Comparison of ENCODE assay signal across 12 cellular contexts in genomic region chr22:26168199-26168915, GRCh38. TPM values are rescaled to one million over a fixed set of nuclear protein-coding genes. Genes with fewer than 3 reads are reported as not detected.
DNase-seq lines count a peak whose midpoint lies in the region; ATAC-seq and TF ChIP-seq lines count a peak whose summit lies in the region.
"Had no signal": no experiment of that assay in that cellular context is flagged by ENCODE, and none has a peak within 500 bp of the region (broad histone marks: within the 10 kb centered on the region; RNA-seq: fewer than 3 reads in every experiment).

No MANE protein-coding gene starts in this region.

- no peak overlapping the region for H3K27ac ChIP-seq in lower lobe of right lung
- H3K27ac ChIP-seq: brain microvascular endothelial cell had no signal

- peaks cover 4% of the 10 kb centered on the region for H3K27me3 Mint-ChIP-seq in endothelial cell (ENCODE audit: unreplicated experiment)
- peaks cover 71% of the 10 kb centered on the region for H3K27me3 Mint-ChIP-seq in progenitor cell of endocrine pancreas

- intact Hi-C loops in lower lobe of right lung (cut with DNase I), result no loop called here

- H3K36me3 ChIP-seq in lower lobe of right lung, result no peaks in the 10 kb centered on the region
- H3K36me3 ChIP-seq: brain microvascular endothelial cell had no signal

- ATAC-seq in lower lobe of right lung (no peak), GM21360 (IDR thresholded peaks at IDR 0.05; ENCODE audit: unreplicated experiment) (no peak)
- ATAC-seq: sciatic nerve, T-cell had no signal

- peaks cover 67% of the 10 kb centered on the region for H3K27me3 ChIP-seq in lower lobe of right lung (ENCODE audit: low read depth)

- H3K36me3 Mint-ChIP-seq in endothelial cell (ENCODE audit: low read depth, unreplicated experiment) (no peaks in the 10 kb centered on the region), progenitor cell of endocrine pancreas (ENCODE audit: insufficient read depth) (no peaks in the 10 kb centered on the region)
- H3K36me3 Mint-ChIP-seq: T-cell had no signal

- TF ChIP-seq CTCF in endothelial cell (IDR thresholded peaks at IDR 0.05; ENCODE audit: unreplicated experiment) (no peak), progenitor cell of endocrine pancreas (IDR thresholded peaks at IDR 0.05; ENCODE audit: unreplicated experiment) (no peak), lower lobe of right lung (IDR thresholded peaks at IDR 0.05) (no peak)

- no peak overlapping the region for H3K4me3 ChIP-seq in lower lobe of right lung

- H3K4me3 Mint-ChIP-seq in endothelial cell (ENCODE audit: unreplicated experiment) (peak overlapping the region; percentile 88), progenitor cell of endocrine pancreas (ENCODE audit: low read depth) (peak overlapping the region; percentile 70)

- DNase-seq in NCI-H345 (lab: John Stamatoyannopoulos, UW), result peak; percentile 37
- no peak for DNase-seq in NCI-H345 treated with DMSO at 0.1 percent for 48 hours (lab: John Stamatoyannopoulos, UW; ENCODE audit: unreplicated experiment)
- peak; percentile 58 for DNase-seq in NCI-H526 treated with DMSO at 0.1 percent for 48 hours (lab: John Stamatoyannopoulos, UW)
- no peak for DNase-seq in endothelial cell (ENCODE audit: low spot score)
- DNase-seq in progenitor cell of endocrine pancreas (ENCODE audit: low spot score, unreplicated experiment), result no peak
- no peak for DNase-seq in lower lobe of right lung
- DNase-seq in SW480 (ENCODE audit: low spot score), result no peak
- DNase-seq: ACHN, brain microvascular endothelial cell, T-cell had no signal

- H3K9me3 Mint-ChIP-seq in endothelial cell (ENCODE audit: unreplicated experiment), result no peaks in the 10 kb centered on the region
- no peaks in the 10 kb centered on the region for H3K9me3 Mint-ChIP-seq in progenitor cell of endocrine pancreas (ENCODE audit: low read depth)
- H3K9me3 Mint-ChIP-seq: T-cell had no signal

- H3K4me1 Mint-ChIP-seq in endothelial cell (ENCODE audit: unreplicated experiment), result peaks cover 11% of the 10 kb centered on the region
- H3K4me1 Mint-ChIP-seq in progenitor cell of endocrine pancreas (ENCODE audit: low read depth), result peaks cover 13% of the 10 kb centered on the region

- H3K9me3 ChIP-seq in lower lobe of right lung, result no peaks in the 10 kb centered on the region

- H3K4me1 ChIP-seq in lower lobe of right lung, result peaks cover 4% of the 10 kb centered on the region

- H3K27ac Mint-ChIP-seq in endothelial cell (ENCODE audit: unreplicated experiment) (no peak overlapping the region), progenitor cell of endocrine pancreas (peak overlapping the region; percentile 63)

RNA-seq across cellular contexts. Expression of gene SEZ6L, which starts 0.9 kb away (rescaled TPM):
- total RNA-seq in endothelial cell (ENCODE audit: unreplicated experiment) (1.2 TPM), progenitor cell of endocrine pancreas (25.3 and 26.2 TPM in 2 replicates), lower lobe of right lung (0.24 TPM)
- total RNA-seq: T-cell had no signal

Comparison
In these comparisons a context has a peak if more than half of its experiments do, and no peak if none do; other contexts are left out.
1. DNase-seq: peak in NCI-H345 (single experiment) and NCI-H526 treated with DMSO at 0.1 percent for 48 hours (single experiment); none in NCI-H345 treated with DMSO at 0.1 percent for 48 hours (single experiment), endothelial cell (single experiment), progenitor cell of endocrine pancreas (single experiment), lower lobe of right lung (single experiment) and SW480 (single experiment).
2. RNA of gene SEZ6L, which starts 0.9 kb away (total RNA-seq): 25.3 to 26.2 TPM in progenitor cell of endocrine pancreas; 1.2 TPM in endothelial cell (single experiment) and 0.24 TPM in lower lobe of right lung (single experiment); every median in the first group is over 10 times any median in the second.